In the genomic region with DNA sequence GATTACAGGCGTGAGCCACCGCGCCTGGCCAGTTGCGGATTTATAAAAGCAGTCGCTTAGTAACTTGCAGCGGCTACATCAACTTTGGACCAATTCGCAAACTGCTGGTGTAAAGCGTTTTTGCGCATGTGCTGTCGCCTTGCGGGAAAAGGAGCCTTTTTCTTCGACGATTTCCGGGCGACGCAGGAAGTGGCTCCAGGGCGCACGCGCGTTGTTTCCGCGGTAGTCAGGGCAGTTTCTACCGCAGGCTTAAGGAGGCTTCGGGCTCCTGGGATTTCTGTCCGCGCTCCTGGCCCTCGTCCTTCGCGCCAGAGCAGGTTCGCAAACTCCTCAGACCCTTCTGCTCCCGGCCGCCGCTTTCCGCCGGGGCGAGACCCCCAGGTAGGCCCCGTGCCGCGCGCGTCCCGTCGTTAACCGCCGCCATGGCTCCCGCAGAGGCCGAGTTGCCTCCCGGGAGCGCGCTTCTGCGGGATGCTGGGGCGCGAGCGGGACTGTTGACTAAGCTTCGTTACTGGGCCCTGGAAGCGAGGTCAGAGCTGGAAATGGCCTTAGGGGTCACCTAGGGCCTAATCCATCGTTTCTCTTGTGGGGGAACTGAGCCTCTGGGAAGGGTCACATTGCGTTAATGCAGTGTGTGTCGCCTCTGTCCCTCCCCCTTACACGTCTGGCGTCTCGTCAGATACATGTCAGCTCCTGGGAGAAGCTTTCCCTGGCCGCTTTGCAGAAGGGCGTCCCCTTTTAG, we compare ENCODE assay signal across 1 cellular context.
A peak's percentile ranks its signal among the peaks of the same experiment; 100 is the strongest.
TF ChIP-seq lines count a peak whose summit lies in the region.

A gene with protein sequence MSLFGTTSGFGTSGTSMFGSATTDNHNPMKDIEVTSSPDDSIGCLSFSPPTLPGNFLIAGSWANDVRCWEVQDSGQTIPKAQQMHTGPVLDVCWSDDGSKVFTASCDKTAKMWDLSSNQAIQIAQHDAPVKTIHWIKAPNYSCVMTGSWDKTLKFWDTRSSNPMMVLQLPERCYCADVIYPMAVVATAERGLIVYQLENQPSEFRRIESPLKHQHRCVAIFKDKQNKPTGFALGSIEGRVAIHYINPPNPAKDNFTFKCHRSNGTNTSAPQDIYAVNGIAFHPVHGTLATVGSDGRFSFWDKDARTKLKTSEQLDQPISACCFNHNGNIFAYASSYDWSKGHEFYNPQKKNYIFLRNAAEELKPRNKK (plus strand): TSS at position 214 of the 742 bp plus-strand sequence. CDS start 2,784 bp downstream, outside the sequence.

TF ChIP-seq in GM23338, 12 proteins besides CTCF, POLR2A, EP300 and RAD21:
- TF ChIP-seq CREB1 (CRISPR knock-in tag; IDR thresholded peaks at IDR 0.05; ENCODE audit: low read depth) (peak; percentile 62; the same call in 1 of the 2 replicates), POLR2AphosphoS5 (IDR thresholded peaks at IDR 0.05; ENCODE audit: low read depth) (peak; percentile 65), ZNF462 (CRISPR knock-in tag; IDR thresholded peaks at IDR 0.05) (no peak), ZNF114 (CRISPR knock-in tag; IDR thresholded peaks at IDR 0.05) (no peak)
- TF ChIP-seq, protein P1, sequence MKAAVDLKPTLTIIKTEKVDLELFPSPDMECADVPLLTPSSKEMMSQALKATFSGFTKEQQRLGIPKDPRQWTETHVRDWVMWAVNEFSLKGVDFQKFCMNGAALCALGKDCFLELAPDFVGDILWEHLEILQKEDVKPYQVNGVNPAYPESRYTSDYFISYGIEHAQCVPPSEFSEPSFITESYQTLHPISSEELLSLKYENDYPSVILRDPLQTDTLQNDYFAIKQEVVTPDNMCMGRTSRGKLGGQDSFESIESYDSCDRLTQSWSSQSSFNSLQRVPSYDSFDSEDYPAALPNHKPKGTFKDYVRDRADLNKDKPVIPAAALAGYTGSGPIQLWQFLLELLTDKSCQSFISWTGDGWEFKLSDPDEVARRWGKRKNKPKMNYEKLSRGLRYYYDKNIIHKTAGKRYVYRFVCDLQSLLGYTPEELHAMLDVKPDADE (IDR thresholded peaks at IDR 0.05) = peak; percentile 34
